Comparison of ENCODE assay signal across 21 cellular contexts in the genomic region with DNA sequence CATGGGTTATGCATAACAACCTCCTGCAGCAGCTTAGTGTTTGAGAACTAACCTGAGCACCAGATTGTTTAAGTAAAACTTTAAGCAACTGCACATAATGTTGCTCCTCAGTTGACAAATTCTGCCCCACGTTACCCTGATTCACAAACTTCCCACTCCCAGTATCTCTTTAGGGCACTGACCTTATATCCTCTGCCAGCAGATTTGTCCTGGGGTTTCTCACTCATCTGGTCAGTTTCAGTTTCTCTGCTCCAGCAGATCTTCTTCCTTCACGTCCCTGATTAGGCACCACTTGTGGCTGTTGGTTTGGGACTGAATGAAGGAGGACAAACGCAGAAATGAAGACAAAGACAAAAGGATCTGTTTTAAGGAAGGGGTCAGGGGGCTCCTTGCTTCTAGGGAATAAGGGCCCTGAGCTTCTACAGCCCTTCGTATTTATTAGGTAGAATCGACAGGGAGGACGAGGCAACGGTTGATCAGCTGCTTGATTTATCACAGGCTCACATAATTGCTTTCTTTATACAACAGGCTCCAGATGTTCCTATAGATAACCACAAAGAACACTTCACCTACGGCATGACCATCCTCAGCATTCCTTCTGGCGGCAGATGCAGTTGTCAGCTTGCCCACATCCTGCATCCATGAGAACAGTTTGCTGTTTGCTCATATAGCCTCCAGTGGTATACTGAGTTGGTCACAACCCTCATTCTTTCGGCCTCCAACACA. TPM values are rescaled to one million over a fixed set of nuclear protein-coding genes. Genes with fewer than 3 reads are reported as not detected.
DNase-seq lines count a peak whose midpoint lies in the region; ATAC-seq and TF ChIP-seq lines count a peak whose summit lies in the region.
"Had no signal": no experiment of that assay in that cellular context is flagged by ENCODE, and none has a peak within 500 bp of the region (broad histone marks: within the 10 kb centered on the region; RNA-seq: fewer than 3 reads in every experiment).

No MANE protein-coding gene starts in this region.

- intact Hi-C loops in mammary epithelial cell (cut with micrococcal nuclease) (no loop called here), MCF 10A (cut with micrococcal nuclease) (no loop called here)

- no peak for ATAC-seq in stimulated activated naive B cell treated with anti-CD40 and anti-IgM and Interleukin-4, amounts not matched to agents 10 μg/mL and 1 μg/mL and 100 μg/mL, for 72 hours (replicated peaks)
- ATAC-seq: activated CD4-positive, alpha-beta T cell treated with anti-CD3 and anti-CD28 coated beads for 36 hours; activated T-cell treated with anti-CD3 and anti-CD28 coated beads, Interleukin-2, amount 50 U/mL, for 72 hours had no signal

- dilution Hi-C loops in mammary epithelial cell (cut with HindIII; ENCODE audit: low sequenced_read_pairs): no loop called here

- no TSS peak for BruUV-seq in mammary epithelial cell (replicated peaks; lab: Mats Ljungman, UMichigan)
- BruUV-seq in MCF 10A (replicated peaks; lab: Mats Ljungman, UMichigan): no TSS peak

- H2AFZ ChIP-seq in mammary epithelial cell (ENCODE audit: low read depth, low read length): peak overlapping the region; percentile 77

- H3K4me3 ChIP-seq in mammary epithelial cell (replicated peaks in 1 of 3; ENCODE audit: insufficient read depth in 1 of 3, low read depth in 2 of 3, low read length in 3 of 3) (no peak overlapping the region), HAP-1 (no peak overlapping the region)
- H3K4me3 ChIP-seq: breast epithelium, coronary artery, upper lobe of left lung had no signal

- H3K9me3 Mint-ChIP-seq in MCF 10A (ENCODE audit: unreplicated experiment): no peaks in the 10 kb centered on the region
- H3K9me3 Mint-ChIP-seq in stimulated activated naive B cell treated with anti-CD40 and anti-IgM and Interleukin-4, amounts not matched to agents 10 μg/mL and 1 μg/mL and 100 μg/mL, for 72 hours: no peaks in the 10 kb centered on the region
- H3K9me3 Mint-ChIP-seq: activated naive CD4-positive, alpha-beta T cell treated with anti-CD3 and anti-CD28 coated beads for 36 hours; activated T-cell treated with anti-CD3 and anti-CD28 coated beads, Interleukin-2, amount 50 U/mL, for 72 hours had no signal

- no peak overlapping the region for H3K9ac ChIP-seq in mammary epithelial cell (ENCODE audit: insufficient read depth, low read length)

- H3K4me2 ChIP-seq in mammary epithelial cell (ENCODE audit: insufficient read depth, low read depth, low read length): peak overlapping the region; percentile 8

- H3K27me3 ChIP-seq in mammary epithelial cell (ENCODE audit: insufficient read depth, low read length) (no peaks in the 10 kb centered on the region), HAP-1 (ENCODE audit: low read depth) (no peaks in the 10 kb centered on the region)
- H3K27me3 ChIP-seq: breast epithelium, upper lobe of left lung had no signal

- POLR2A ChIA-PET in MCF 10A (lab: Yijun Ruan, JAX): no interaction called here

- no peaks in the 10 kb centered on the region for H3K36me3 Mint-ChIP-seq in MCF 10A (ENCODE audit: insufficient read depth, unreplicated experiment)
- H3K36me3 Mint-ChIP-seq in stimulated activated naive B cell treated with anti-CD40 and anti-IgM and Interleukin-4, amounts not matched to agents 10 μg/mL and 1 μg/mL and 100 μg/mL, for 72 hours: no peaks in the 10 kb centered on the region

- H3K4me1 Mint-ChIP-seq in MCF 10A (ENCODE audit: insufficient read depth, unreplicated experiment): peaks cover 2% of the 10 kb centered on the region
- peaks cover 2 to 3% of the 10 kb centered on the region in 2 donors for H3K4me1 Mint-ChIP-seq in stimulated activated naive B cell treated with anti-CD40 and anti-IgM and Interleukin-4, amounts not matched to agents 10 μg/mL and 1 μg/mL and 100 μg/mL, for 72 hours

- H3K4me1 ChIP-seq in mammary epithelial cell (ENCODE audit: insufficient read depth, low read length): peaks cover 18% of the 10 kb centered on the region
- H3K4me1 ChIP-seq in HAP-1: peaks cover 11% of the 10 kb centered on the region
- H3K4me1 ChIP-seq: breast epithelium had no signal

- in situ Hi-C loops in mammary epithelial cell (cut with MboI; ENCODE audit: low sequenced_read_pairs in 2 of 2) (loop anchor here (10.0 to 25.0 kb wide), 3 partner anchors 179 to 461 kb away; a partner anchor contains a TSS), HAP-1 (cut with MboI; ENCODE audit: low sequenced_read_pairs) (no loop called here)

- no peaks in the 10 kb centered on the region for H3K27me3 Mint-ChIP-seq in MCF 10A (ENCODE audit: insufficient read depth, unreplicated experiment)
- H3K27me3 Mint-ChIP-seq in stimulated activated naive B cell treated with anti-CD40 and anti-IgM and Interleukin-4, amounts not matched to agents 10 μg/mL and 1 μg/mL and 100 μg/mL, for 72 hours: no peaks in the 10 kb centered on the region
- H3K27me3 Mint-ChIP-seq: activated CD4-positive, alpha-beta T cell treated with anti-CD3 and anti-CD28 coated beads for 36 hours had no signal

- no peaks in the 10 kb centered on the region for H4K20me1 ChIP-seq in mammary epithelial cell (ENCODE audit: insufficient read depth, low read length)

- WGBS in mammary epithelial cell (ENCODE audit: low coverage, missing lambda C conversion rate): 42% methylated on average over 8 of the region's 10 CpGs

- no peak overlapping the region for H3K27ac Mint-ChIP-seq in MCF 10A (ENCODE audit: low read depth, unreplicated experiment)
- H3K27ac Mint-ChIP-seq in stimulated activated naive B cell treated with anti-CD40 and anti-IgM and Interleukin-4, amounts not matched to agents 10 μg/mL and 1 μg/mL and 100 μg/mL, for 72 hours: peak overlapping the region; percentile 37
- H3K27ac Mint-ChIP-seq: activated CD4-positive, alpha-beta T cell treated with anti-CD3 and anti-CD28 coated beads for 36 hours; activated naive CD4-positive, alpha-beta T cell treated with anti-CD3 and anti-CD28 coated beads for 36 hours; activated T-cell treated with anti-CD3 and anti-CD28 coated beads, Interleukin-2, amount 50 U/mL, for 72 hours; B cell had no signal

- DNase-seq in mammary epithelial cell (peak; percentile 70), MCF 10A (ENCODE audit: unreplicated experiment) (no peak), foreskin melanocyte (peak; percentile 64), NCI-H748 (lab: John Stamatoyannopoulos, UW; ENCODE audit: unreplicated experiment) (no peak), HAP-1 (ENCODE audit: low spot score in 2 of 2) (no peak)
- no peak for DNase-seq in stimulated activated naive B cell treated with anti-CD40 and anti-IgM and Interleukin-4, amounts not matched to agents 10 μg/mL and 1 μg/mL and 100 μg/mL, for 72 hours
- DNase-seq: activated CD4-positive, alpha-beta T cell treated with anti-CD3 and anti-CD28 coated beads for 36 hours; activated naive CD4-positive, alpha-beta T cell treated with anti-CD3 and anti-CD28 coated beads for 36 hours; activated T-cell treated with anti-CD3 and anti-CD28 coated beads, Interleukin-2, amount 50 U/mL, for 72 hours; amniotic stem cell; DMS53; mesenchymal stem cell; NCI-H187; NCI-H774; SIG-M5; T-helper 1 cell; upper lobe of left lung had no signal

- TF ChIP-seq CTCF in mammary epithelial cell (conservative IDR thresholded peaks at IDR 0.05 in 1 of 2, IDR thresholded peaks at IDR 0.05 in 1 of 2; ENCODE audit: extremely low read depth in 1 of 2, insufficient read depth in 1 of 2, low read depth in 1 of 2, low read length in 2 of 2) (no peak), MCF 10A (IDR thresholded peaks at IDR 0.05; ENCODE audit: unreplicated experiment) (no peak)

- H3K9me3 ChIP-seq in mammary epithelial cell (replicated peaks; ENCODE audit: insufficient read depth, low read length) (peaks cover 12% of the 10 kb centered on the region), HAP-1 (0 out of 2 replicates have a peak, but pooled peaks cover 8% of the 10 kb centered on the region)
- H3K9me3 ChIP-seq: breast epithelium, upper lobe of left lung had no signal

- no peaks in the 10 kb centered on the region for H3K36me3 ChIP-seq in mammary epithelial cell (ENCODE audit: insufficient read depth, low read length)
- H3K36me3 ChIP-seq in HAP-1 (replicated peaks): no peaks in the 10 kb centered on the region
- H3K36me3 ChIP-seq: breast epithelium, upper lobe of left lung had no signal

- H3K79me2 ChIP-seq in mammary epithelial cell (ENCODE audit: insufficient read depth, low read length): no peaks in the 10 kb centered on the region

- H3K27ac ChIP-seq in mammary epithelial cell (ENCODE audit: insufficient read depth, low read depth, low read length): peak overlapping the region; percentile 49
- H3K27ac ChIP-seq: breast epithelium, coronary artery, upper lobe of left lung had no signal

- no peak overlapping the region for H3K4me3 Mint-ChIP-seq in MCF 10A (ENCODE audit: unreplicated experiment)
- no peak overlapping the region for H3K4me3 Mint-ChIP-seq in stimulated activated naive B cell treated with anti-CD40 and anti-IgM and Interleukin-4, amounts not matched to agents 10 μg/mL and 1 μg/mL and 100 μg/mL, for 72 hours
- H3K4me3 Mint-ChIP-seq: activated CD4-positive, alpha-beta T cell treated with anti-CD3 and anti-CD28 coated beads for 36 hours; activated naive CD4-positive, alpha-beta T cell treated with anti-CD3 and anti-CD28 coated beads for 36 hours; activated T-cell treated with anti-CD3 and anti-CD28 coated beads, Interleukin-2, amount 50 U/mL, for 72 hours; B cell had no signal

- CTCF ChIA-PET in mammary epithelial cell (lab: Charles Lee; ENCODE audit: low non-redundant PET): no interaction called here
- CTCF ChIA-PET in MCF 10A (lab: Yijun Ruan, JAX): no interaction called here

RNA-seq across cellular contexts. Expression of a gene that starts 13.5 kb away (rescaled TPM):
- total RNA-seq in mammary epithelial cell (1 to 10 TPM; 6.7 to 7.0 TPM), MCF 10A (2022) (4.5 and 6.1 TPM in 2 replicates)
- polyA plus RNA-seq in mammary epithelial cell: 4.7 TPM
- 9.9 TPM for polyA minus RNA-seq in mammary epithelial cell

RNA-seq across cellular contexts. Expression of a gene that starts 27.0 kb away (rescaled TPM):
- total RNA-seq in mammary epithelial cell (10 to 100 TPM; 10.2 to 38.5 TPM), MCF 10A (2022) (39.4 and 41.4 TPM in 2 replicates)
- polyA plus RNA-seq in mammary epithelial cell: 4.8 TPM
- 22.0 TPM for polyA minus RNA-seq in mammary epithelial cell

RNA-seq across cellular contexts. Expression of a gene that starts 34.5 kb away (rescaled TPM):
- total RNA-seq in mammary epithelial cell (10 to 100 TPM; 20.7 to 60.8 TPM), MCF 10A (2022) (69.1 and 80.8 TPM in 2 replicates)
- polyA plus RNA-seq in mammary epithelial cell: 7.8 TPM
- polyA minus RNA-seq in mammary epithelial cell: 27.2 TPM

RNA-seq across cellular contexts. Expression of a gene that starts 38.2 kb away (rescaled TPM):
- total RNA-seq in mammary epithelial cell (1 to 10 TPM; 7.6 to 8.0 TPM), MCF 10A (2022) (12.8 and 16.3 TPM in 2 replicates)
- 3.2 TPM for polyA plus RNA-seq in mammary epithelial cell
- polyA minus RNA-seq in mammary epithelial cell: 6.5 TPM
- total RNA-seq: A172 had no signal

RNA-seq across cellular contexts. Expression of a gene that starts 52.2 kb away (rescaled TPM):
- total RNA-seq in mammary epithelial cell: 10 to 100 TPM in 1 of 2 donors, 1 to 10 TPM in 1; 6.2 to 10.6 TPM
- polyA plus RNA-seq in mammary epithelial cell: 3.4 TPM
- polyA minus RNA-seq in mammary epithelial cell: 9.4 TPM
- total RNA-seq in MCF 10A (2022): 9.0 and 11.6 TPM in 2 replicates

Comparison
In these comparisons a context has a peak if more than half of its experiments do, and no peak if none do; other contexts are left out.
1. DNase-seq: peak in mammary epithelial cell (single experiment) and foreskin melanocyte (single experiment); none in MCF 10A (single experiment), stimulated activated naive B cell treated with anti-CD40 and anti-IgM and Interleukin-4, amounts not matched to agents 10 μg/mL and 1 μg/mL and 100 μg/mL, for 72 hours (single experiment), NCI-H748 (single experiment) and HAP-1 (0 of 2).